ENCODE assay signal across 9 cellular contexts in genomic region chr11:67420147-67420645, GRCh38. TPM values are rescaled to one million over a fixed set of nuclear protein-coding genes. Genes with fewer than 3 reads are reported as not detected.
A peak's percentile ranks its signal among the peaks of the same experiment; 100 is the strongest.
DNase-seq lines count a peak whose midpoint lies in the region; ATAC-seq and TF ChIP-seq lines count a peak whose summit lies in the region.
"Had no signal": no experiment of that assay in that cellular context is flagged by ENCODE, and none has a peak within 500 bp of the region (broad histone marks: within the 10 kb centered on the region; RNA-seq: fewer than 3 reads in every experiment).

No MANE protein-coding gene starts in this region.

- peak overlapping the region; percentile 40 for H2BK5ac ChIP-seq in mesenchymal stem cell (ENCODE audit: low read depth, low read length, poor library complexity, severe bottlenecking)

- H3K27ac ChIP-seq in mesenchymal stem cell (ENCODE audit: low read length, poor library complexity, severe bottlenecking) (no peak overlapping the region), transverse colon (peak overlapping the region; percentile 88 to 97 (median 93))

- peak overlapping the region; percentile 56 for H3K27ac Mint-ChIP-seq in activated naive CD4-positive, alpha-beta T cell treated with anti-CD3 and anti-CD28 coated beads, Interleukin-2, amount 10 ng/mL, durations not matched to agents 7 days and 5 days

- peaks cover 0 to 17% of the 10 kb centered on the region in 2 experiments for H3K36me3 ChIP-seq in mesenchymal stem cell (ENCODE audit: control insufficient read depth in 1 of 2, insufficient read depth in 2 of 2, low read depth in 1 of 2, low read length in 2 of 2)
- H3K36me3 ChIP-seq in transverse colon = no peaks in the 10 kb centered on the region

- TF ChIP-seq POLR2A in transverse colon (IDR thresholded peaks at IDR 0.05) = no peak

- H3K4me3 Mint-ChIP-seq in activated naive CD4-positive, alpha-beta T cell treated with anti-CD3 and anti-CD28 coated beads, Interleukin-2, amount 10 ng/mL, durations not matched to agents 7 days and 5 days = peak overlapping the region; percentile 76

- H2BK12ac ChIP-seq in mesenchymal stem cell (ENCODE audit: low read length in 2 of 2) = peak overlapping the region in 1 of 2 experiments; percentile 22

- peaks cover 8% of the 10 kb centered on the region for H3K79me1 ChIP-seq in mesenchymal stem cell (replicated peaks; ENCODE audit: low read length, poor library complexity, severe bottlenecking)

- H2AK5ac ChIP-seq in mesenchymal stem cell (ENCODE audit: low read length, severe bottlenecking) = peak overlapping the region; percentile 27

- in situ Hi-C loops in astrocyte of the spinal cord (cut with HindIII; ENCODE audit: low sequenced_read_pairs) (no loop called here), transverse colon (cut with MboI; ENCODE audit: low pct_ligation_motif_present in 1 of 4, low pct_unique_long_range_greater_than_20kb in 1 of 4, low sequenced_read_pairs in 3 of 4) (no loop called here)

- WGBS in mesenchymal stem cell = 66% methylated on average over 9 of the region's 15 CpGs
- WGBS in transverse colon (ENCODE audit: low coverage in 1 of 2), 2 donors = 38% methylated on average over 12 of the region's 15 CpGs; no CpG with 5 or more reads in 1 of the 2 donors

- peak overlapping the region; percentile 81 to 94 for H3K18ac ChIP-seq in mesenchymal stem cell (ENCODE audit: low read depth in 1 of 2, low read length in 2 of 2)

- peak overlapping the region; percentile 80 for H3K4me2 ChIP-seq in mesenchymal stem cell (ENCODE audit: low read length, poor library complexity, severe bottlenecking)

- TF ChIP-seq CTCF in astrocyte of the spinal cord (IDR thresholded peaks at IDR 0.05; ENCODE audit: low read depth, low read length) = no peak
- TF ChIP-seq CTCF in transverse colon (IDR thresholded peaks at IDR 0.05) = no peak

- no peak for TF ChIP-seq EP300 in transverse colon (IDR thresholded peaks at IDR 0.05; ENCODE audit: low read depth)

- H3K9me3 ChIP-seq in mesenchymal stem cell (ENCODE audit: control insufficient read depth, low read length) = no peaks in the 10 kb centered on the region
- no peaks in the 10 kb centered on the region for H3K9me3 ChIP-seq in transverse colon

- CTCF ChIA-PET in activated naive CD4-positive, alpha-beta T cell treated with anti-CD3 and anti-CD28 coated beads, Interleukin-2, amount 10 ng/mL, durations not matched to agents 7 days and 5 days (lab: Charles Lee) = interaction anchor here (1.6 to 2.4 kb wide), 2 partner anchors 18 to 19 kb away, joined by 6 to 9 read pairs; partner anchors contain the start of genes PPP1CA and PTPRCAP

- peak overlapping the region in 1 of 2 experiments; percentile 29 for H3K23ac ChIP-seq in mesenchymal stem cell (ENCODE audit: low read length in 2 of 2)

- peak overlapping the region in 1 of 2 experiments; percentile 53 for H3K4ac ChIP-seq in mesenchymal stem cell (ENCODE audit: low read depth in 1 of 2, low read length in 2 of 2)

- H3K4me1 ChIP-seq in mesenchymal stem cell (ENCODE audit: control insufficient read depth, insufficient read depth, low read depth, low read length) = peaks cover 52% of the 10 kb centered on the region
- peaks cover 13 to 37% (median 23%) of the 10 kb centered on the region in 4 donors for H3K4me1 ChIP-seq in transverse colon

- peaks cover 65% of the 10 kb centered on the region for H3K4me1 Mint-ChIP-seq in activated naive CD4-positive, alpha-beta T cell treated with anti-CD3 and anti-CD28 coated beads, Interleukin-2, amount 10 ng/mL, durations not matched to agents 7 days and 5 days

- H3K9me3 Mint-ChIP-seq in activated naive CD4-positive, alpha-beta T cell treated with anti-CD3 and anti-CD28 coated beads, Interleukin-2, amount 10 ng/mL, durations not matched to agents 7 days and 5 days = no peaks in the 10 kb centered on the region

- peak overlapping the region; percentile 64 for H3K9ac ChIP-seq in mesenchymal stem cell (ENCODE audit: low read length)

- intact Hi-C loops in transverse colon (cut with DNase I; ENCODE audit: low total_unique reads) = no loop called here

- H3K4me3 ChIP-seq in astrocyte of the spinal cord (ENCODE audit: low read depth, low read length) (peak overlapping the region; percentile 10), mesenchymal stem cell (ENCODE audit: insufficient read depth in 1 of 2, low read depth in 1 of 2, low read length in 2 of 2) (peak overlapping the region; percentile 70 to 73), transverse colon (peak overlapping the region in 3 of 4 donors; percentile 52 to 79 (median 58))

- H2BK15ac ChIP-seq in mesenchymal stem cell (ENCODE audit: low read depth, poor library complexity, severe bottlenecking) = no peak overlapping the region

- no peak overlapping the region for H2BK120ac ChIP-seq in mesenchymal stem cell (ENCODE audit: low read depth, low read length)

- peak overlapping the region; percentile 84 for H2AFZ ChIP-seq in mesenchymal stem cell (ENCODE audit: low read depth, low read length)

- no peaks in the 10 kb centered on the region for H3K36me3 Mint-ChIP-seq in activated naive CD4-positive, alpha-beta T cell treated with anti-CD3 and anti-CD28 coated beads, Interleukin-2, amount 10 ng/mL, durations not matched to agents 7 days and 5 days

- H3K27me3 ChIP-seq in mesenchymal stem cell (ENCODE audit: control insufficient read depth in 1 of 2, insufficient read depth in 1 of 2, low read length in 2 of 2) (peaks cover 0 to 15% of the 10 kb centered on the region in 2 experiments), transverse colon (peaks cover 3% of the 10 kb centered on the region)

- peak overlapping the region; percentile 34 for H4K91ac ChIP-seq in mesenchymal stem cell (ENCODE audit: low read length)

- H3K14ac ChIP-seq in mesenchymal stem cell (ENCODE audit: low read length in 2 of 2) = peak overlapping the region in 1 of 2 experiments; percentile 86

- H3K27me3 Mint-ChIP-seq in activated naive CD4-positive, alpha-beta T cell treated with anti-CD3 and anti-CD28 coated beads, Interleukin-2, amount 10 ng/mL, durations not matched to agents 7 days and 5 days = peaks cover 36% of the 10 kb centered on the region

- ATAC-seq in GM19455 (IDR thresholded peaks at IDR 0.05; ENCODE audit: unreplicated experiment) = no peak

- H4K8ac ChIP-seq in mesenchymal stem cell (ENCODE audit: low read length) = peak overlapping the region; percentile 69

- no peak for DNase-seq in activated naive CD4-positive, alpha-beta T cell treated with anti-CD3 and anti-CD28 coated beads, Interleukin-2, amount 10 ng/mL, durations not matched to agents 7 days and 5 days
- no peak for DNase-seq in activated naive CD4-positive, alpha-beta T cell (lab: John Stamatoyannopoulos, UW)
- DNase-seq in astrocyte of the spinal cord (ENCODE audit: low read depth, low spot score) (no peak), mesenchymal stem cell (no peak), transverse colon (no peak), epidermal melanocyte (ENCODE audit: insufficient read length, low spot score) (no peak), NCI-H2029 treated with DMSO at 0.1 percent for 48 hours (lab: John Stamatoyannopoulos, UW) (no peak)

RNA-seq across cellular contexts. Expression of gene CARNS1, which starts 4.7 kb away (rescaled TPM):
- polyA plus RNA-seq in mesenchymal stem cell (2013, experiment 1 of 2) = 0.11 TPM
- polyA plus RNA-seq in mesenchymal stem cell (2013, experiment 2 of 2) = 0.07 TPM
- total RNA-seq in transverse colon = 1 to 10 TPM in 1 of 4 donors, under 1 TPM in 3; 0.27 to 4.4 (median 0.43) TPM
- total RNA-seq: SK-MEL-5 had no signal

RNA-seq across cellular contexts. Expression of gene RPS6KB2, which starts 8.1 kb away (rescaled TPM):
- polyA plus RNA-seq in mesenchymal stem cell (2013, experiment 1 of 2) = 35.0 TPM
- 33.7 TPM for polyA plus RNA-seq in mesenchymal stem cell (2013, experiment 2 of 2)
- 100 to 1,000 TPM in 1 of 4 donors, 10 to 100 TPM in 3; 53.5 to 108 (median 75.9) TPM for total RNA-seq in transverse colon

RNA-seq across cellular contexts. Expression of gene TBC1D10C, which starts 16.3 kb away (rescaled TPM):
- polyA plus RNA-seq in mesenchymal stem cell (2013, experiment 1 of 2) = not detected
- not detected for polyA plus RNA-seq in mesenchymal stem cell (2013, experiment 2 of 2)
- total RNA-seq in transverse colon = 10 to 100 TPM in 2 of 4 donors, 1 to 10 TPM in 2; 1.2 to 17.2 (median 7.4) TPM
- total RNA-seq: SK-MEL-5 had no signal

RNA-seq across cellular contexts. Expression of gene PTPRCAP, which starts 17.3 kb away (rescaled TPM):
- 0.10 TPM for polyA plus RNA-seq in mesenchymal stem cell (2013, experiment 1 of 2)
- polyA plus RNA-seq in mesenchymal stem cell (2013, experiment 2 of 2) = 0.11 TPM
- total RNA-seq in transverse colon = 10 to 100 TPM; 13.2 to 78.9 (median 53.9) TPM

RNA-seq across cellular contexts. Expression of gene PPP1CA, which starts 18.5 kb away (rescaled TPM):
- 157 TPM for polyA plus RNA-seq in mesenchymal stem cell (2013, experiment 1 of 2)
- 161 TPM for polyA plus RNA-seq in mesenchymal stem cell (2013, experiment 2 of 2)
- 100 to 1,000 TPM in 3 of 4 donors, 10 to 100 TPM in 1; 83.0 to 251 (median 163) TPM for total RNA-seq in transverse colon

Comparison
In these comparisons a context has a peak if more than half of its experiments do, and no peak if none do; other contexts are left out.
1. H3K4me3 ChIP-seq: peak in every context shown above with its lines; median percentile 72 in mesenchymal stem cell; 58 in transverse colon; 10 in astrocyte of the spinal cord.